ENCODE assay signal across 8 cellular contexts in the genomic region with DNA sequence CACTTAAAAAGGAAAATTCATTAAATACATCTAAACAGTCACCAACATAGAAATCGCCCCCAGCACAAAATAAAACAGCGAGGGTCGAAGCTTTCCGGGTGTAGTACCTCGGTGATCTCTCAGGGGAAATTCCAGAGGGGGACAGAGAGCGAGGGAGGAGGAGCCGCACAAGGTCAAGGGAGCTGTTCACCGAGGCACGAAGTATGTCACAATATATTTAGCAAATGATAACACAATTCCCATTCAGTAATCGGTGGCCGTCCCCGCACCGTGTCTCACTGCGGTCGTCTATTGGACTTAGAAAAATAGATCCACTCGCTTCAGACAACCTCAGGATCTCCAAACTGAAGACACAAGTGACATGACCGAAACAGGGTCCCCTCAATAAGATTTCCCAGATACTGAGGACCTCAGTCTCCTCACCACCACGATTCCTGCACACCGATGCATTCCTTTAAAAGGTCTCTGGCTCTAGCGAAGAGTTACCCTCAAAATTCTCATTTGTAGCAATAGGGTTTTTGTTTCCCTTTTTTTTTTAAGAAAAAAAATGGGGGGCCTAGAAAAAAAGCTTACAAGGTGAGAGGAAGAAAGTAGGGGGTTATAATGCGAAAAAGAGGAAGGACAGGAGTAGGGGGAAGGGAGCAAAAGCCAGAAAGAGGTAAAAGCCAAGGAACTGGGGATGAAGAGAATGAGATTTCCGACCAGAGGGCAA. TPM values are rescaled to one million over a fixed set of nuclear protein-coding genes. Genes with fewer than 3 reads are reported as not detected.
DNase-seq lines count a peak whose midpoint lies in the region; ATAC-seq and TF ChIP-seq lines count a peak whose summit lies in the region.

No MANE protein-coding gene starts in this region.

- peaks cover 13% of the 10 kb centered on the region; the same call in 2 of the 3 replicates for H3K4me1 Mint-ChIP-seq in GM23338

- BruUV-seq in PC-9 (replicated peaks; lab: Mats Ljungman, UMichigan) = TSS peak; percentile 39

- no peaks in the 10 kb centered on the region for H3K9me3 ChIP-seq in PC-9 (ENCODE audit: insufficient read depth, low read depth)
- H3K9me3 ChIP-seq in liver (ENCODE audit: control insufficient read depth in 4 of 4, low read length in 3 of 4) = no peaks in the 10 kb centered on the region

- H3K9me3 Mint-ChIP-seq in GM23338 = no peaks in the 10 kb centered on the region

- no peaks in the 10 kb centered on the region for H3K36me3 Mint-ChIP-seq in GM23338 (ENCODE audit: low read depth)

- no peak overlapping the region for H3K27ac ChIP-seq in GM23338 (ENCODE audit: low read depth)
- H3K27ac ChIP-seq in PC-9 = no peak overlapping the region
- peak overlapping the region; percentile 36 to 87 for H3K27ac ChIP-seq in coronary artery
- peak overlapping the region; percentile 84 to 92 for H3K27ac ChIP-seq in liver (ENCODE audit: low read depth in 1 of 2, low read length in 2 of 2)

- peaks cover 20% of the 10 kb centered on the region for H3K27me3 ChIP-seq in GM23338 (ENCODE audit: insufficient read depth)
- no peaks in the 10 kb centered on the region for H3K27me3 ChIP-seq in PC-9 (ENCODE audit: insufficient read depth, low read depth)
- H3K27me3 ChIP-seq in liver (ENCODE audit: control insufficient read depth in 4 of 4, insufficient read depth in 4 of 4, low read length in 3 of 4) = no peaks in the 10 kb centered on the region

- H3K4me2 ChIP-seq in GM23338 (peak overlapping the region; percentile 83), PC-9 (peak overlapping the region; percentile 85)

- H2AFZ ChIP-seq in GM23338 (peak overlapping the region; percentile 70), PC-9 (peak overlapping the region; percentile 81; the same call in 1 of the 2 replicates)

- DNase-seq in AG09319 (ENCODE audit: extremely low read depth, low read depth) (no peak), GM23338 (ENCODE audit: low spot score) (peak; percentile 81), PC-9 (no peak), coronary artery (ENCODE audit: low spot score) (no peak), superior temporal gyrus (ENCODE audit: extremely low spot score) (peak; percentile 78), COLO829 (ENCODE audit: low spot score) (no peak)

- H3F3A ChIP-seq in GM23338 (replicated peaks; ENCODE audit: low read depth) (no peaks in the 10 kb centered on the region), PC-9 (ENCODE audit: insufficient read depth, low read depth) (no peaks in the 10 kb centered on the region; the same call in 1 of the 2 replicates)

- H3K27ac Mint-ChIP-seq in GM23338 = no peak overlapping the region

- H3K36me3 ChIP-seq in GM23338 (ENCODE audit: insufficient read depth) = no peaks in the 10 kb centered on the region
- peaks cover 8% of the 10 kb centered on the region for H3K36me3 ChIP-seq in PC-9 (ENCODE audit: low read depth)
- peaks cover 0 to 6% (median 0%) of the 10 kb centered on the region in 4 donors for H3K36me3 ChIP-seq in liver (ENCODE audit: control insufficient read depth in 4 of 4, insufficient read depth in 3 of 4, low read depth in 1 of 4, low read length in 3 of 4)

- peak; percentile 39 to 70 for TF ChIP-seq RAD21 in liver (IDR thresholded peaks at IDR 0.05)

- H3K79me2 ChIP-seq in GM23338 (replicated peaks; ENCODE audit: insufficient read depth) (no peaks in the 10 kb centered on the region), PC-9 (ENCODE audit: low read depth) (peaks cover 6% of the 10 kb centered on the region; the same call in 1 of the 2 replicates)

- peak; percentile 7 for TF ChIP-seq CTCF in AG09319 (IDR thresholded peaks at IDR 0.05; ENCODE audit: low read depth, low read length)
- TF ChIP-seq CTCF in GM23338 (conservative IDR thresholded peaks at IDR 0.05; ENCODE audit: low read depth in 2 of 2) = peak; percentile 31 to 36; a peak in 3 of 4 replicates
- no peak for TF ChIP-seq CTCF in PC-9 (conservative IDR thresholded peaks at IDR 0.05)
- no peak for TF ChIP-seq CTCF in coronary artery (IDR thresholded peaks at IDR 0.05)
- peak; percentile 22 for TF ChIP-seq CTCF in liver (IDR thresholded peaks at IDR 0.05; ENCODE audit: low read depth, low read length, missing input control)

- WGBS in liver = 10% methylated on average over 22 of the region's 22 CpGs

- ATAC-seq in GM23338 (peak; percentile 65), HG03095 (IDR thresholded peaks at IDR 0.05; ENCODE audit: unreplicated experiment) (no peak)

- H3K9ac ChIP-seq in liver (ENCODE audit: low read depth in 1 of 2, low read length in 2 of 2) = peak overlapping the region; percentile 74 to 86

- peaks cover 8% of the 10 kb centered on the region for H3K27me3 Mint-ChIP-seq in GM23338 (ENCODE audit: insufficient read depth, low read depth, poor library complexity)

- H3K4me3 ChIP-seq in GM23338 = peak overlapping the region; percentile 65
- H3K4me3 ChIP-seq in PC-9 = peak overlapping the region; percentile 75
- peak overlapping the region; percentile 97 for H3K4me3 ChIP-seq in coronary artery
- peak overlapping the region; percentile 73 to 98 (median 91) for H3K4me3 ChIP-seq in liver (ENCODE audit: low read depth in 1 of 3, low read length in 3 of 3)

- POLR2A ChIA-PET in PC-9 (lab: Charles Lee; ENCODE audit: unreplicated experiment) = no interaction called here

- intact Hi-C loops in PC-9 (cut with micrococcal nuclease; ENCODE audit: unreplicated experiment) = loop anchor here (1.0 to 10.0 kb wide), 6 partner anchors 99 to 205 kb away; a partner anchor contains a TSS

- peak overlapping the region; percentile 92 for H3K4me3 Mint-ChIP-seq in GM23338

- CTCF ChIA-PET in PC-9 (lab: Charles Lee) = interaction anchor here (0.7 kb wide), 1 partner anchor 124 kb away, joined by 5 read pairs; no protein-coding TSS in a partner anchor

- H3K9me2 ChIP-seq in GM23338 (ENCODE audit: insufficient read depth) (no peaks in the 10 kb centered on the region), PC-9 (ENCODE audit: insufficient read depth) (no peaks in the 10 kb centered on the region)

- H4K20me1 ChIP-seq in GM23338 (replicated peaks; ENCODE audit: insufficient read depth) (peaks cover 6% of the 10 kb centered on the region; the same call in 1 of the 2 replicates), PC-9 (ENCODE audit: insufficient read depth) (no peaks in the 10 kb centered on the region)

- peaks cover 9% of the 10 kb centered on the region for H3K4me1 ChIP-seq in GM23338 (ENCODE audit: insufficient read depth)
- H3K4me1 ChIP-seq in PC-9 (replicated peaks; ENCODE audit: insufficient read depth) = peaks cover 15% of the 10 kb centered on the region; the same call in 1 of the 2 replicates
- peaks cover 7 to 23% (median 15%) of the 10 kb centered on the region in 4 donors for H3K4me1 ChIP-seq in liver (ENCODE audit: control insufficient read depth in 4 of 4, insufficient read depth in 4 of 4, low read length in 3 of 4)

TF ChIP-seq in GM23338, 12 proteins besides CTCF, POLR2A, EP300 and RAD21 (continues in another document):
- no peak for TF ChIP-seq ZNF114 (CRISPR knock-in tag; IDR thresholded peaks at IDR 0.05)

TF ChIP-seq in liver, 16 proteins besides CTCF, POLR2A, EP300 and RAD21 (continues in another document):
- TF ChIP-seq, protein P1, sequence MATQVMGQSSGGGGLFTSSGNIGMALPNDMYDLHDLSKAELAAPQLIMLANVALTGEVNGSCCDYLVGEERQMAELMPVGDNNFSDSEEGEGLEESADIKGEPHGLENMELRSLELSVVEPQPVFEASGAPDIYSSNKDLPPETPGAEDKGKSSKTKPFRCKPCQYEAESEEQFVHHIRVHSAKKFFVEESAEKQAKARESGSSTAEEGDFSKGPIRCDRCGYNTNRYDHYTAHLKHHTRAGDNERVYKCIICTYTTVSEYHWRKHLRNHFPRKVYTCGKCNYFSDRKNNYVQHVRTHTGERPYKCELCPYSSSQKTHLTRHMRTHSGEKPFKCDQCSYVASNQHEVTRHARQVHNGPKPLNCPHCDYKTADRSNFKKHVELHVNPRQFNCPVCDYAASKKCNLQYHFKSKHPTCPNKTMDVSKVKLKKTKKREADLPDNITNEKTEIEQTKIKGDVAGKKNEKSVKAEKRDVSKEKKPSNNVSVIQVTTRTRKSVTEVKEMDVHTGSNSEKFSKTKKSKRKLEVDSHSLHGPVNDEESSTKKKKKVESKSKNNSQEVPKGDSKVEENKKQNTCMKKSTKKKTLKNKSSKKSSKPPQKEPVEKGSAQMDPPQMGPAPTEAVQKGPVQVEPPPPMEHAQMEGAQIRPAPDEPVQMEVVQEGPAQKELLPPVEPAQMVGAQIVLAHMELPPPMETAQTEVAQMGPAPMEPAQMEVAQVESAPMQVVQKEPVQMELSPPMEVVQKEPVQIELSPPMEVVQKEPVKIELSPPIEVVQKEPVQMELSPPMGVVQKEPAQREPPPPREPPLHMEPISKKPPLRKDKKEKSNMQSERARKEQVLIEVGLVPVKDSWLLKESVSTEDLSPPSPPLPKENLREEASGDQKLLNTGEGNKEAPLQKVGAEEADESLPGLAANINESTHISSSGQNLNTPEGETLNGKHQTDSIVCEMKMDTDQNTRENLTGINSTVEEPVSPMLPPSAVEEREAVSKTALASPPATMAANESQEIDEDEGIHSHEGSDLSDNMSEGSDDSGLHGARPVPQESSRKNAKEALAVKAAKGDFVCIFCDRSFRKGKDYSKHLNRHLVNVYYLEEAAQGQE (IDR thresholded peaks at IDR 0.05) = peak; percentile 34
- TF ChIP-seq NR2F2 (IDR thresholded peaks at IDR 0.05) (peak; percentile 40), HNF4G (IDR thresholded peaks at IDR 0.05) (peak; percentile 18), RXRA (IDR thresholded peaks at IDR 0.05) (peak; percentile 62 to 68), TAF1 (conservative IDR thresholded peaks at IDR 0.05) (peak; percentile 92), FOXA1 (IDR thresholded peaks at IDR 0.05) (no peak), FOXA2 (IDR thresholded peaks at IDR 0.05) (no peak), JUND (IDR thresholded peaks at IDR 0.05) (peak in 1 of 2 donors; percentile 43), GABPA (IDR thresholded peaks at IDR 0.05 in 1 of 2, conservative IDR thresholded peaks at IDR 0.05 in 1 of 2) (no peak), YY1 (IDR thresholded peaks at IDR 0.05) (no peak), EGR1 (IDR thresholded peaks at IDR 0.05; ENCODE audit: low read depth in 2 of 2) (no peak), SP1 (IDR thresholded peaks at IDR 0.05) (peak; percentile 27)
- TF ChIP-seq, protein P2, sequence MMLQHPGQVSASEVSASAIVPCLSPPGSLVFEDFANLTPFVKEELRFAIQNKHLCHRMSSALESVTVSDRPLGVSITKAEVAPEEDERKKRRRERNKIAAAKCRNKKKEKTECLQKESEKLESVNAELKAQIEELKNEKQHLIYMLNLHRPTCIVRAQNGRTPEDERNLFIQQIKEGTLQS (IDR thresholded peaks at IDR 0.05) = peak; percentile 32
- TF ChIP-seq, protein P3, sequence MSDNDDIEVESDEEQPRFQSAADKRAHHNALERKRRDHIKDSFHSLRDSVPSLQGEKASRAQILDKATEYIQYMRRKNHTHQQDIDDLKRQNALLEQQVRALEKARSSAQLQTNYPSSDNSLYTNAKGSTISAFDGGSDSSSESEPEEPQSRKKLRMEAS (IDR thresholded peaks at IDR 0.05) = no peak

RNA-seq across cellular contexts. Expression of a gene that starts 1.1 kb away (rescaled TPM):
- 10.1 and 16.4 TPM in 2 replicates for total RNA-seq in GM23338 (2014; rRNA removed; shearing (Covaris generic))
- polyA plus RNA-seq in GM23338 (2016; fragmentation: Nextera tagmentation; extraction: Ambion mirVana) = 2.2 and 3.3 TPM in 2 replicates
- total RNA-seq in PC-9 (2021) = 46.0 and 46.8 TPM in 2 replicates
- total RNA-seq in liver = 10 to 100 TPM; 48.7 to 53.8 TPM
- 10 to 100 TPM; 11.6 to 15.7 TPM for polyA plus RNA-seq in liver

Comparison
In these comparisons a context has a peak if more than half of its experiments do, and no peak if none do; other contexts are left out.
1. DNase-seq: peak in GM23338 (single experiment) and superior temporal gyrus (single experiment); none in AG09319 (single experiment), PC-9 (0 of 2), coronary artery (single experiment) and COLO829 (single experiment).
2. CTCF ChIP-seq: peak in AG09319 (single experiment), GM23338 (2 of 2) and liver (single experiment); none in PC-9 (single experiment) and coronary artery (single experiment).
3. H3K27ac ChIP-seq: peak in coronary artery (2 of 2) and liver (2 of 2); none in GM23338 (single experiment) and PC-9 (single experiment).
4. Peak in every context shown above with its lines, with median percentiles within 50 percentile points of each other: H3K4me3 ChIP-seq.